Comparison of ENCODE assay signal across 2 cellular contexts in the genomic region with DNA sequence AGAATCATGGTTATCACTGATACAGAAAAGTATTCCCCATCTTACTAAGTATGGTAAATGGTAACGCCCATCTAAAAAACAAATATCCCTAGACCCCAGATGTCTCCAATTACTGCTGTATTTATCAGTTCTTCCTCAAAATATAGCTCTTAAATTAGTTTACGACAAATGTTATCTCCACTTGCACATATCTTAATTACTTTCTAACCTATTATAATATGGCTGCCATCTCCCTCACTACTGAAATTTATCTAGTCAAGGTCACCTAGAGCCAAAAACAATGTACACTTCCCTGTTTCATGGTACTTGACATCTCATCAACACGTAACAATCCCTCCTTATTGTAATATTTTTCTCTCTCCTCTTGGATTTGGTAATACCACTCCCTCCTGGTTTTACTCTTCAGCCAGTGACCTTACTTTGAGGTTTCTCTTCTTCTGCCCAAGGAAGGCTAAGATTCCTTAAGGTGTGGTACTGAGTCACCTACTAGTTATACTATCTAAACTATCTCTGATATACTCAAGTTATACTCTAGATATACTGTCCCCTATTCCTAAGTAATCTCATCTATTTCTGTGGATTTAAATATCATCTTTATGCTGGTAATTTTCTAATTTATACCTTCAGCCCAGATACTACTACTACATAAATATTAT.
TF ChIP-seq lines count a peak whose summit lies in the region.

No MANE protein-coding gene starts in this region.

TF ChIP-seq in HEK293, 187 proteins besides CTCF, POLR2A, EP300 and RAD21:
- TF ChIP-seq, protein P1, sequence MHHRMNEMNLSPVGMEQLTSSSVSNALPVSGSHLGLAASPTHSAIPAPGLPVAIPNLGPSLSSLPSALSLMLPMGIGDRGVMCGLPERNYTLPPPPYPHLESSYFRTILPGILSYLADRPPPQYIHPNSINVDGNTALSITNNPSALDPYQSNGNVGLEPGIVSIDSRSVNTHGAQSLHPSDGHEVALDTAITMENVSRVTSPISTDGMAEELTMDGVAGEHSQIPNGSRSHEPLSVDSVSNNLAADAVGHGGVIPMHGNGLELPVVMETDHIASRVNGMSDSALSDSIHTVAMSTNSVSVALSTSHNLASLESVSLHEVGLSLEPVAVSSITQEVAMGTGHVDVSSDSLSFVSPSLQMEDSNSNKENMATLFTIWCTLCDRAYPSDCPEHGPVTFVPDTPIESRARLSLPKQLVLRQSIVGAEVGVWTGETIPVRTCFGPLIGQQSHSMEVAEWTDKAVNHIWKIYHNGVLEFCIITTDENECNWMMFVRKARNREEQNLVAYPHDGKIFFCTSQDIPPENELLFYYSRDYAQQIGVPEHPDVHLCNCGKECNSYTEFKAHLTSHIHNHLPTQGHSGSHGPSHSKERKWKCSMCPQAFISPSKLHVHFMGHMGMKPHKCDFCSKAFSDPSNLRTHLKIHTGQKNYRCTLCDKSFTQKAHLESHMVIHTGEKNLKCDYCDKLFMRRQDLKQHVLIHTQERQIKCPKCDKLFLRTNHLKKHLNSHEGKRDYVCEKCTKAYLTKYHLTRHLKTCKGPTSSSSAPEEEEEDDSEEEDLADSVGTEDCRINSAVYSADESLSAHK (tag by site-specific recombination; IDR thresholded peaks at IDR 0.05) = no peak
- 0 out of 2 replicates have a peak, but pooled peaks have one; percentile 8 for TF ChIP-seq PRDM6 (tag by site-specific recombination; IDR thresholded peaks at IDR 0.05)

TF ChIP-seq in SK-N-SH, 30 proteins besides CTCF, POLR2A, EP300 and RAD21:
- TF ChIP-seq GATA2 (CRISPR knock-in tag; IDR thresholded peaks at IDR 0.05) = peak; percentile 44; the same call in 1 of the 2 replicates
- no peak for TF ChIP-seq RXRA (IDR thresholded peaks at IDR 0.05; ENCODE audit: borderline replicate concordance, low read depth)
- TF ChIP-seq YY1 (IDR thresholded peaks at IDR 0.05; ENCODE audit: low read depth) = no peak
- no peak for TF ChIP-seq FOSL2 (IDR thresholded peaks at IDR 0.05; ENCODE audit: borderline replicate concordance, low read depth)
- TF ChIP-seq TEAD4 (IDR thresholded peaks at IDR 0.05; ENCODE audit: borderline replicate concordance, insufficient read depth) = no peak
